Comparison of ENCODE assay signal across 26 cellular contexts in genomic region chr2:37895135-37895534, GRCh38. TPM values are rescaled to one million over a fixed set of nuclear protein-coding genes. Genes with fewer than 3 reads are reported as not detected.
DNase-seq lines count a peak whose midpoint lies in the region; ATAC-seq, FAIRE-seq and TF ChIP-seq lines count a peak whose summit lies in the region.
"Had no signal": no experiment of that assay in that cellular context is flagged by ENCODE, and none has a peak within 500 bp of the region (broad histone marks: within the 10 kb centered on the region; RNA-seq: fewer than 3 reads in every experiment).

No MANE protein-coding gene starts in this region.

- H3K4me3 ChIP-seq in A673 (ENCODE audit: low read depth, low read length, poor library complexity, severe bottlenecking) = no peak overlapping the region
- H3K4me3 ChIP-seq: spleen, tibial artery had no signal

- no peaks in the 10 kb centered on the region for H3K27me3 Mint-ChIP-seq in dendritic cell treated with granulocyte-macrophage colony-stimulating factor and Interleukin-4, amounts not matched to agents 40 ng/mL and 50 ng/mL, for 4 days
- H3K27me3 Mint-ChIP-seq in stimulated activated memory B cell treated with anti-CD40 and anti-IgM and Interleukin-4, amounts not matched to agents 10 μg/mL and 1 μg/mL and 100 μg/mL, for 72 hours = no peaks in the 10 kb centered on the region

- no peaks in the 10 kb centered on the region for H3K36me3 Mint-ChIP-seq in dendritic cell treated with granulocyte-macrophage colony-stimulating factor and Interleukin-4, amounts not matched to agents 40 ng/mL and 50 ng/mL, for 4 days (ENCODE audit: low read depth)
- H3K36me3 Mint-ChIP-seq in stimulated activated memory B cell treated with anti-CD40 and anti-IgM and Interleukin-4, amounts not matched to agents 10 μg/mL and 1 μg/mL and 100 μg/mL, for 72 hours = no peaks in the 10 kb centered on the region
- H3K36me3 Mint-ChIP-seq: activated CD8-positive, alpha-beta memory T cell treated with anti-CD3 and anti-CD28 coated beads, Interleukin-2, amount 10 ng/mL, durations not matched to agents 7 days and 5 days had no signal

- H3K4me1 Mint-ChIP-seq in dendritic cell treated with granulocyte-macrophage colony-stimulating factor and Interleukin-4, amounts not matched to agents 40 ng/mL and 50 ng/mL, for 4 days (ENCODE audit: low read depth) = peaks cover 60% of the 10 kb centered on the region
- peaks cover 55% of the 10 kb centered on the region for H3K4me1 Mint-ChIP-seq in stimulated activated memory B cell treated with anti-CD40 and anti-IgM and Interleukin-4, amounts not matched to agents 10 μg/mL and 1 μg/mL and 100 μg/mL, for 72 hours

- no peak overlapping the region for H3K4me3 Mint-ChIP-seq in dendritic cell treated with granulocyte-macrophage colony-stimulating factor and Interleukin-4, amounts not matched to agents 40 ng/mL and 50 ng/mL, for 4 days
- no peak overlapping the region for H3K4me3 Mint-ChIP-seq in stimulated activated memory B cell treated with anti-CD40 and anti-IgM and Interleukin-4, amounts not matched to agents 10 μg/mL and 1 μg/mL and 100 μg/mL, for 72 hours
- H3K4me3 Mint-ChIP-seq: activated CD8-positive, alpha-beta memory T cell treated with anti-CD3 and anti-CD28 coated beads, Interleukin-2, amount 10 ng/mL, durations not matched to agents 7 days and 5 days had no signal

- H3K27ac Mint-ChIP-seq in dendritic cell treated with granulocyte-macrophage colony-stimulating factor and Interleukin-4, amounts not matched to agents 40 ng/mL and 50 ng/mL, for 4 days = peak overlapping the region; percentile 89
- peak overlapping the region; percentile 38 for H3K27ac Mint-ChIP-seq in stimulated activated memory B cell treated with anti-CD40 and anti-IgM and Interleukin-4, amounts not matched to agents 10 μg/mL and 1 μg/mL and 100 μg/mL, for 72 hours
- H3K27ac Mint-ChIP-seq: activated CD8-positive, alpha-beta memory T cell treated with anti-CD3 and anti-CD28 coated beads, Interleukin-2, amount 10 ng/mL, durations not matched to agents 7 days and 5 days; activated naive CD4-positive, alpha-beta T cell treated with anti-CD3 and anti-CD28 coated beads, Interleukin-2, amount 50 U/mL, for 72 hours had no signal

- ATAC-seq in stimulated activated memory B cell treated with anti-CD40 and anti-IgM and Interleukin-4, amounts not matched to agents 10 μg/mL and 1 μg/mL and 100 μg/mL, for 72 hours = no peak
- no peak for ATAC-seq in HG02870 (IDR thresholded peaks at IDR 0.05; ENCODE audit: unreplicated experiment)
- ATAC-seq in GM19463 (IDR thresholded peaks at IDR 0.05; ENCODE audit: unreplicated experiment) = no peak
- ATAC-seq: activated CD8-positive, alpha-beta memory T cell treated with anti-CD3 and anti-CD28 coated beads, Interleukin-2, amount 10 ng/mL, durations not matched to agents 7 days and 5 days; activated naive CD4-positive, alpha-beta T cell treated with anti-CD3 and anti-CD28 coated beads, Interleukin-2, amount 50 U/mL, for 72 hours; esophagus mucosa; HCT116; stimulated activated naive CD8-positive, alpha-beta T cell treated with anti-CD3 and anti-CD28 coated beads, Interleukin-15, Interleukin-2, amounts not matched to agents 100 U/mL and 50 U/mL, for 24 hours had no signal

- no peak overlapping the region for H3K27ac ChIP-seq in A673 (ENCODE audit: low read depth, low read length, poor library complexity, severe bottlenecking)
- H3K27ac ChIP-seq: tibial artery had no signal

- DNase-seq in GM19239 (ENCODE audit: insufficient read length, low spot score) = no peak
- DNase-seq in NOMO-1 treated with DMSO at 0.1 percent for 48 hours (lab: John Stamatoyannopoulos, UW; ENCODE audit: unreplicated experiment) = peak; percentile 74
- DNase-seq in ureter (ENCODE audit: low spot score) = no peak
- DNase-seq in A673 (ENCODE audit: low spot score) = no peak
- DNase-seq: activated CD4-positive, alpha-beta T cell treated with anti-CD3 and anti-CD28 coated beads for 48 hours; activated CD8-positive, alpha-beta memory T cell treated with anti-CD3 and anti-CD28 coated beads, Interleukin-2, amount 10 ng/mL, durations not matched to agents 7 days and 5 days; effector memory CD4-positive, alpha-beta T cell; MM.1S; NCI-H187 treated with DMSO at 0.1 percent for 48 hours; NCI-H2227 treated with DMSO at 0.1 percent for 48 hours; NCI-H748 treated with DMSO at 0.1 percent for 48 hours; occipital lobe; retina; SHP77 treated with DMSO at 0.1 percent for 48 hours; spleen; stimulated activated CD4-positive, alpha-beta T cell treated with anti-CD3 and anti-CD28 coated beads, Interleukin-4, amount 100 ng/mL, for 1 hour; stimulated activated naive CD8-positive, alpha-beta T cell treated with anti-CD3 and anti-CD28 coated beads, Interleukin-15, Interleukin-2, amounts not matched to agents 100 U/mL and 50 U/mL, for 24 hours; tibial artery had no signal

- TF ChIP-seq CTCF in A673 (conservative IDR thresholded peaks at IDR 0.05; ENCODE audit: low read depth, low read length) = no peak

- H3K9me3 Mint-ChIP-seq in dendritic cell treated with granulocyte-macrophage colony-stimulating factor and Interleukin-4, amounts not matched to agents 40 ng/mL and 50 ng/mL, for 4 days = peaks cover 5% of the 10 kb centered on the region
- no peaks in the 10 kb centered on the region for H3K9me3 Mint-ChIP-seq in stimulated activated memory B cell treated with anti-CD40 and anti-IgM and Interleukin-4, amounts not matched to agents 10 μg/mL and 1 μg/mL and 100 μg/mL, for 72 hours

- CTCF ChIA-PET in A673 (lab: Charles Lee) = interaction anchor here (0.6 to 1.2 kb wide), 2 partner anchors 221 to 251 kb away, joined by 6 to 10 read pairs; no protein-coding TSS in a partner anchor

- H3K9me3 ChIP-seq in A673 (ENCODE audit: low read depth, low read length, poor library complexity, severe bottlenecking) = no peaks in the 10 kb centered on the region
- H3K9me3 ChIP-seq: spleen, tibial artery had no signal

- intact Hi-C loops in dendritic cell treated with granulocyte-macrophage colony-stimulating factor and Interleukin-4, amounts not matched to agents 40 ng/mL and 50 ng/mL, for 4 days (cut with micrococcal nuclease) = loop anchor here (10.0 kb wide), 1 partner anchor 380 kb away; no protein-coding TSS in a partner anchor
- intact Hi-C loops in A673 (cut with micrococcal nuclease; ENCODE audit: unreplicated experiment) = loop anchor here (5.0 kb wide), 1 partner anchor 377 kb away; no protein-coding TSS in a partner anchor

- no peaks in the 10 kb centered on the region for H3K27me3 ChIP-seq in A673 (replicated peaks; ENCODE audit: insufficient read depth, low read depth, low read length, poor library complexity)
- H3K27me3 ChIP-seq: spleen, tibial artery had no signal

- POLR2A ChIA-PET in A673 (lab: Charles Lee; ENCODE audit: low non-redundant PET) = no interaction called here

- FAIRE-seq in GM19239 (lab: Jason Lieb, UNC) = peak; percentile 11
- FAIRE-seq: frontal cortex had no signal

- H3K36me3 ChIP-seq in A673 (ENCODE audit: insufficient read depth, low read length, poor library complexity, severe bottlenecking) = no peaks in the 10 kb centered on the region
- H3K36me3 ChIP-seq: spleen, tibial artery had no signal

- BruUV-seq in A673 (replicated peaks; lab: Mats Ljungman, UMichigan) = no TSS peak

- no peaks in the 10 kb centered on the region for H3K4me1 ChIP-seq in A673 (ENCODE audit: insufficient read depth, low read length, poor library complexity, severe bottlenecking)

RNA-seq across cellular contexts. Expression of gene RMDN2, which starts 30.0 kb away (rescaled TPM):
- total RNA-seq in ureter (10.7 TPM), A673 (2021) (2.3 and 3.0 TPM in 2 replicates)
